19 cellular contexts compared by ENCODE assay signal in the genomic region with DNA sequence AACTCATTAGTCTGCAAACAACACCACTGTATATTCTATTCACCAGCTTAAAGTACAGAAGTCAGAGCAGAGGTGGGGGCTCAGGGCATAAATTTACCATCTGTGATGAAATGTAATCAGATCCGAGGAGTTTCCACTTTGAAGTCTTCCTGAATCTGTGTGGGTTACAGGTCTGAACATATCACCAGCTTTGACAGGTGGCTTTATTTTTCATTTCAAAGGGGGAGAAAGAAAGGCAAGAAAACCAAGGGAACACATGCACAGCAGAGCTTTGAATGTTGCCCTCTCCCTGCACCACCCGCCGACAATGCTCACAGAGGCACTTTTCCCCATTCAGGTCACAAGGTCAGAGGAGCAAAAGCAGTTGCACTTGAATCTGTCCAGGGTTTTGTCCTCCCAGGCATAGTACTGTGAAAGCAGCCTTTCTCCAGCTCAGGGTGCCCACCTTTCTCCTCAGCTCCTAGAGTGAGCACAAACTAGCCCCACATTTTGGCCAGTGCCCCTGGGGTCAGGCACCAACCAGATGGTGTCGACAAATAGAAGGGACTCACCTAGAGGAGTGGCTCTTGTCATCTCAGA.
A peak's percentile ranks its signal among the peaks of the same experiment; 100 is the strongest.
DNase-seq lines count a peak whose midpoint lies in the region; ATAC-seq, FAIRE-seq and TF ChIP-seq lines count a peak whose summit lies in the region.
"Had no signal": no experiment of that assay in that cellular context is flagged by ENCODE, and none has a peak within 500 bp of the region (broad histone marks: within the 10 kb centered on the region; RNA-seq: fewer than 3 reads in every experiment).

No MANE protein-coding gene starts in this region.

- DNase-seq in HepG2 (ENCODE audit: low spot score) (peak; percentile 23), right lobe of liver (no peak), NCI-H524 treated with DMSO at 0.1 percent for 48 hours (lab: John Stamatoyannopoulos, UW) (peak; percentile 68), OCI-M1 (lab: John Stamatoyannopoulos, UW) (no peak), psoas muscle (no peak), brain microvascular endothelial cell (no peak)
- DNase-seq: effector memory CD8-positive, alpha-beta T cell; GM23248; MG63; stimulated activated CD4-positive, alpha-beta T cell treated with anti-CD3 and anti-CD28 coated beads, Interleukin-12 subunit alpha, Interleukin-12 subunit beta, amount 100 ng/mL, for 4 hours; trophoblast cell had no signal

- H3K36me3 ChIP-seq in HepG2 (replicated peaks in 1 of 2; ENCODE audit: control insufficient read depth in 1 of 2, insufficient read depth in 2 of 2, low read length in 2 of 2): no peaks in the 10 kb centered on the region
- H3K36me3 ChIP-seq in right lobe of liver: no peaks in the 10 kb centered on the region
- no peaks in the 10 kb centered on the region for H3K36me3 ChIP-seq in iPS-15b (ENCODE audit: control insufficient read depth, insufficient read depth, low read length)
- H3K36me3 ChIP-seq in psoas muscle (ENCODE audit: insufficient read depth in 1 of 2, low read depth in 1 of 2): no peaks in the 10 kb centered on the region
- H3K36me3 ChIP-seq in brain microvascular endothelial cell (replicated peaks): no peaks in the 10 kb centered on the region
- H3K36me3 ChIP-seq: MG63, WERI-Rb-1 had no signal

- H2AFZ ChIP-seq in HepG2 (ENCODE audit: low read length): no peak overlapping the region
- H2AFZ ChIP-seq: GM23248 had no signal

- TF ChIP-seq POLR2A in HepG2 (IDR thresholded peaks at IDR 0.05; ENCODE audit: insufficient read depth in 1 of 2, low read depth in 2 of 2, low read length in 2 of 2) (no peak), right lobe of liver (IDR thresholded peaks at IDR 0.05) (no peak)

- H3K9me3 ChIP-seq in HepG2 (ENCODE audit: low read length) (no peaks in the 10 kb centered on the region), right lobe of liver (no peaks in the 10 kb centered on the region), iPS-15b (ENCODE audit: control insufficient read depth, insufficient read depth, low read length) (no peaks in the 10 kb centered on the region), psoas muscle (no peaks in the 10 kb centered on the region)
- H3K9me3 ChIP-seq: MG63 had no signal

- H3K79me2 ChIP-seq in HepG2 (ENCODE audit: insufficient read depth, low read length): no peaks in the 10 kb centered on the region

- POLR2A ChIA-PET in HepG2 (lab: Yijun Ruan, JAX): no interaction called here

- no peaks in the 10 kb centered on the region for H3K27me3 ChIP-seq in HepG2 (ENCODE audit: control insufficient read depth in 1 of 2, insufficient read depth in 2 of 2, low read length in 2 of 2)
- no peaks in the 10 kb centered on the region for H3K27me3 ChIP-seq in right lobe of liver
- no peaks in the 10 kb centered on the region for H3K27me3 ChIP-seq in iPS-15b (ENCODE audit: control insufficient read depth, insufficient read depth, low read length)
- H3K27me3 ChIP-seq in psoas muscle (ENCODE audit: insufficient read depth in 3 of 3, low read length in 2 of 3): no peaks in the 10 kb centered on the region
- no peaks in the 10 kb centered on the region for H3K27me3 ChIP-seq in brain microvascular endothelial cell (replicated peaks)
- H3K27me3 ChIP-seq: MG63 had no signal

- TF ChIP-seq CTCF in HepG2 (CRISPR knock-in tag; IDR thresholded peaks at IDR 0.05) (no peak), right lobe of liver (IDR thresholded peaks at IDR 0.05) (no peak), psoas muscle (IDR thresholded peaks at IDR 0.05) (no peak), brain microvascular endothelial cell (IDR thresholded peaks at IDR 0.05; ENCODE audit: low read depth, low read length, missing control alignments) (no peak)

- peak; percentile 51 for FAIRE-seq in HepG2 (lab: Jason Lieb, UNC)
- FAIRE-seq: astrocyte, colon, RCC 7860 had no signal

- WGBS in HepG2 (ENCODE audit: low lambda C conversion rate): 2% methylated on average over 3 of the region's 4 CpGs
- WGBS in right lobe of liver (ENCODE audit: insufficient coverage, low coverage, low lambda C conversion rate, missing lambda C conversion rate): 78% methylated on average over 3 of the region's 4 CpGs
- 66 to 69% (median 66%) methylated on average over 4 of the region's 4 CpGs for WGBS in psoas muscle, 3 donors

- peaks cover 30% of the 10 kb centered on the region for H3K4me1 ChIP-seq in HepG2 (ENCODE audit: insufficient read depth, low read length)
- H3K4me1 ChIP-seq in right lobe of liver: no peaks in the 10 kb centered on the region
- peaks cover 12% of the 10 kb centered on the region for H3K4me1 ChIP-seq in iPS-15b (ENCODE audit: control insufficient read depth, insufficient read depth, low read length)
- H3K4me1 ChIP-seq in psoas muscle: no peaks in the 10 kb centered on the region

- TF ChIP-seq EP300 in HepG2 (IDR thresholded peaks at IDR 0.05; ENCODE audit: low read depth in 2 of 2, low read length in 2 of 2) (no peak), HepG2 (CRISPR knock-in tag; IDR thresholded peaks at IDR 0.05; ENCODE audit: borderline replicate concordance) (no peak)

- no peak overlapping the region for H3K9ac ChIP-seq in HepG2 (ENCODE audit: insufficient read depth, low read depth, low read length)
- peak overlapping the region; percentile 26 for H3K9ac ChIP-seq in iPS-15b (ENCODE audit: low read depth, low read length)
- H3K9ac ChIP-seq: GM23248 had no signal

- 0 out of 2 replicates have a peak overlapping the region, but pooled peaks have one; percentile 3 for H3K4me2 ChIP-seq in HepG2 (ENCODE audit: low read depth, low read length)

- in situ Hi-C loops in HepG2 (cut with HindIII; ENCODE audit: extremely low pct_ligation_motif_present, low pct_unique_long_range_greater_than_20kb) (no loop called here), brain microvascular endothelial cell (cut with HindIII; ENCODE audit: low pct_ligation_motif_present, low sequenced_read_pairs) (no loop called here)

- intact Hi-C loops in HepG2 (cut with micrococcal nuclease; ENCODE audit: unreplicated experiment) (no loop called here), right lobe of liver (cut with DNase I) (no loop called here), psoas muscle (cut with DNase I) (no loop called here)

- TF ChIP-seq RAD21 in HepG2 (CRISPR knock-in tag; IDR thresholded peaks at IDR 0.05): no peak

- BruUV-seq in HepG2 (replicated peaks; lab: Mats Ljungman, UMichigan): no TSS peak

- H3K27ac ChIP-seq in HepG2 (ENCODE audit: extremely low read length, insufficient read depth, low read length): no peak overlapping the region
- no peak overlapping the region for H3K27ac ChIP-seq in right lobe of liver
- H3K27ac ChIP-seq in psoas muscle: no peak overlapping the region
- H3K27ac ChIP-seq in brain microvascular endothelial cell: no peak overlapping the region
- H3K27ac ChIP-seq: GM23248, SK-N-MC, WERI-Rb-1 had no signal

- H3K4me3 ChIP-seq in HepG2 (replicated peaks in 1 of 3; ENCODE audit: insufficient read depth in 1 of 3, low read depth in 2 of 3, low read length in 3 of 3) (no peak overlapping the region), right lobe of liver (no peak overlapping the region), iPS-15b (ENCODE audit: low read depth, low read length) (no peak overlapping the region), psoas muscle (no peak overlapping the region), brain microvascular endothelial cell (ENCODE audit: low read depth, low read length) (no peak overlapping the region)
- H3K4me3 ChIP-seq: GM23248, MG63, SK-N-MC had no signal

- CTCF ChIA-PET in HepG2 (lab: Yijun Ruan, JAX; ENCODE audit: low intra/inter-chr PET ratio, low total read pairs): no interaction called here

- ATAC-seq in HepG2 (peak; percentile 78), right lobe of liver (no peak), psoas muscle (no peak), GM21390 (IDR thresholded peaks at IDR 0.05; ENCODE audit: unreplicated experiment) (no peak)
- ATAC-seq: activated T-helper 17 cell treated with anti-CD3 and anti-CD28 coated beads, Interleukin-2, amount 50 U/mL, for 72 hours; effector memory CD8-positive, alpha-beta T cell had no signal

- no peaks in the 10 kb centered on the region for H4K20me1 ChIP-seq in HepG2 (ENCODE audit: insufficient read depth, low read length)

TF ChIP-seq in HepG2, 621 proteins besides CTCF, POLR2A, EP300 and RAD21 (continues in another document):
- TF ChIP-seq NR2F1 (CRISPR knock-in tag; IDR thresholded peaks at IDR 0.05) (peak in 1 of 2 experiments; percentile 68; a peak in 1 of 4 replicates), MBD4 (IDR thresholded peaks at IDR 0.05; ENCODE audit: borderline replicate concordance, low read length) (no peak), ZNF263 (CRISPR knock-in tag; IDR thresholded peaks at IDR 0.05) (peak; percentile 57; the same call in 1 of the 2 replicates), NR2F2 (IDR thresholded peaks at IDR 0.05; ENCODE audit: borderline replicate concordance, low read depth) (peak; percentile 34; the same call in 1 of the 2 replicates), ZNF143 (CRISPR knock-in tag; IDR thresholded peaks at IDR 0.05) (no peak), ZSCAN20 (CRISPR knock-in tag; IDR thresholded peaks at IDR 0.05; ENCODE audit: borderline replicate concordance) (no peak), E2F1 (CRISPR knock-in tag; IDR thresholded peaks at IDR 0.05) (no peak), ATAD3A (CRISPR knock-in tag; IDR thresholded peaks at IDR 0.05) (no peak), HNF4G (IDR thresholded peaks at IDR 0.05; ENCODE audit: borderline replicate concordance, low read depth, low read length) (no peak), HNF4G (CRISPR knock-in tag; IDR thresholded peaks at IDR 0.05; ENCODE audit: borderline replicate concordance, low read depth) (no peak)
- TF ChIP-seq, protein P1, sequence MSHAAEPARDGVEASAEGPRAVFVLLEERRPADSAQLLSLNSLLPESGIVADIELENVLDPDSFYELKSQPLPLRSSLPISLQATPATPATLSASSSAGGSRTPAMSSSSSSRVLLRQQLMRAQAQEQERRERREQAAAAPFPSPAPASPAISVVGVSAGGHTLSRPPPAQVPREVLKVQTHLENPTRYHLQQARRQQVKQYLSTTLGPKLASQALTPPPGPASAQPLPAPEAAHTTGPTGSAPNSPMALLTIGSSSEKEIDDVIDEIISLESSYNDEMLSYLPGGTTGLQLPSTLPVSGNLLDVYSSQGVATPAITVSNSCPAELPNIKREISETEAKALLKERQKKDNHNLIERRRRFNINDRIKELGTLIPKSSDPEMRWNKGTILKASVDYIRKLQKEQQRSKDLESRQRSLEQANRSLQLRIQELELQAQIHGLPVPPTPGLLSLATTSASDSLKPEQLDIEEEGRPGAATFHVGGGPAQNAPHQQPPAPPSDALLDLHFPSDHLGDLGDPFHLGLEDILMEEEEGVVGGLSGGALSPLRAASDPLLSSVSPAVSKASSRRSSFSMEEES (CRISPR knock-in tag; IDR thresholded peaks at IDR 0.05): no peak

Comparison
In these comparisons a context has a peak if more than half of its experiments do, and no peak if none do; other contexts are left out.
1. DNase-seq: peak in HepG2 (single experiment) and NCI-H524 treated with DMSO at 0.1 percent for 48 hours (single experiment); none in right lobe of liver (0 of 3), OCI-M1 (single experiment), psoas muscle (0 of 2) and brain microvascular endothelial cell (single experiment).